Comparison of ENCODE assay signal across 8 cellular contexts in the genomic region with DNA sequence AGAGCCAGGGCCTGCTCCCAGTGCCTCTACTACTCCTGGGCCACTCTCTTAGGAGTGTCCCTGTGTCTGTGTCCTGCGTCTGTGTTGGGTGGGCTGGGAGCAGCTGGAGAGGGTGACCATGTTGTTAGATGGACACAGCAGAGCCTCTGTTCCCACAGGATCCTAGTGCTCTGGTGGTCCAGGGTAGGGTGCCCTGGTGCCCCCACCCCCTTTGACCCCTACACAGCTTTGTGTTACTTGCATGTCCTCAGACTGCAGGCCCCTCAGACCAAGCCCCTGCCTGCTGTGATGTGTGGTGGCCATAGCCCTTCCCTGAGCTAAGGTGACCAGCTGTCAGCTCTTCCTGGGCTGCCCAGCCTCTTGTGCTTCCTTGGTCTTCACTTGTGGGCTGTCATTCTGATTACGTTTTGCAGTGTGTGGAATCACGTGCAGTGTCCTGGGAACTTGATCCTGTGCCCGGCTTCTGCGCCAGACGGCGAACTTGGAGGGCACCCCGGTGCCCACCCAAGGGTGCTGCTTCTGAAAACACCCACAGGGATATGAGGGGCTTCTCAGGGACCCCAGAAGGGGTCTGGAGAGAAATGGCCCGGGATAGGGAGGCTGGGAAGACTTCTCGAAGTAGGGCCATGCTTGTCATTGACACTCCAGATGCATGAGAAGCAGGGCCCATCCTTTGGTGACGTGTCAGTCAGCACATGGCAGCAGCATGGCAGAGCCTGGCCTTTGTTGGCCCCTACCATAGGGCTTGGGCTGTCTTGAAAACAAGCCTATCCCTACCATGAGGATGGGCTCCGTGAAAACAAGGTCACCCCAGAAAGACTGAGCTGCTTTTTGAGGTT. TPM values are rescaled to one million over a fixed set of nuclear protein-coding genes. Genes with fewer than 3 reads are reported as not detected.
DNase-seq lines count a peak whose midpoint lies in the region; ATAC-seq lines count a peak whose summit lies in the region.
"Had no signal": no experiment of that assay in that cellular context is flagged by ENCODE, and none has a peak within 500 bp of the region (broad histone marks: within the 10 kb centered on the region; RNA-seq: fewer than 3 reads in every experiment).

No MANE protein-coding gene starts in this region.

- H3K36me3 ChIP-seq in HUES64 (ENCODE audit: insufficient read depth, low read length) = no peaks in the 10 kb centered on the region

- peak overlapping the region; percentile 90 for H3K4me3 Mint-ChIP-seq in activated naive CD8-positive, alpha-beta T cell
- peak overlapping the region; percentile 89 to 94 (median 90) for H3K4me3 Mint-ChIP-seq in immature natural killer cell
- H3K4me3 Mint-ChIP-seq in stimulated activated naive CD8-positive, alpha-beta T cell treated with anti-CD3 and anti-CD28 coated beads, Interleukin-15, amount 100 ng/mL, for 72 hours = peak overlapping the region; percentile 95 to 97

- no peak overlapping the region for H3K9ac ChIP-seq in HUES64 (ENCODE audit: low read depth, low read length)

- H3K36me3 Mint-ChIP-seq in activated naive CD8-positive, alpha-beta T cell = no peaks in the 10 kb centered on the region
- peaks cover 0 to 3% (median 0%) of the 10 kb centered on the region in 3 donors for H3K36me3 Mint-ChIP-seq in immature natural killer cell

- no peak for DNase-seq in immature natural killer cell
- DNase-seq in stimulated activated naive CD8-positive, alpha-beta T cell treated with anti-CD3 and anti-CD28 coated beads, Interleukin-15, amount 100 ng/mL, for 72 hours = no peak
- DNase-seq in occipital lobe (lab: John Stamatoyannopoulos, UW) = no peak
- DNase-seq in DMS 273 treated with DMSO at 0.1 percent for 48 hours (lab: John Stamatoyannopoulos, UW) = no peak
- DNase-seq in NCI-H1092 (lab: John Stamatoyannopoulos, UW) = no peak
- DNase-seq: effector CD4-positive, alpha-beta T cell had no signal

- no peak overlapping the region for H3K27ac ChIP-seq in HUES64 (ENCODE audit: low read depth, low read length)

- H3K27ac Mint-ChIP-seq in activated naive CD8-positive, alpha-beta T cell = peak overlapping the region; percentile 72
- H3K27ac Mint-ChIP-seq in immature natural killer cell = peak overlapping the region; percentile 84 to 94 (median 88)
- H3K27ac Mint-ChIP-seq in stimulated activated naive CD8-positive, alpha-beta T cell treated with anti-CD3 and anti-CD28 coated beads, Interleukin-15, amount 100 ng/mL, for 72 hours = no peak overlapping the region

- ATAC-seq in stimulated activated naive CD8-positive, alpha-beta T cell treated with anti-CD3 and anti-CD28 coated beads, Interleukin-15, amount 100 ng/mL, for 72 hours = no peak

- peak overlapping the region; percentile 86; the same call in 1 of the 2 replicates for H3K4me3 ChIP-seq in HUES64 (ENCODE audit: low read length)

- H3K4me1 Mint-ChIP-seq in activated naive CD8-positive, alpha-beta T cell (ENCODE audit: low read depth) = peaks cover 30% of the 10 kb centered on the region
- peaks cover 51 to 52% of the 10 kb centered on the region in 2 donors for H3K4me1 Mint-ChIP-seq in immature natural killer cell
- peaks cover 65% of the 10 kb centered on the region for H3K4me1 Mint-ChIP-seq in stimulated activated naive CD8-positive, alpha-beta T cell treated with anti-CD3 and anti-CD28 coated beads, Interleukin-15, amount 100 ng/mL, for 72 hours

- no peaks in the 10 kb centered on the region for H3K9me3 ChIP-seq in HUES64 (ENCODE audit: insufficient read depth, low read depth, low read length)

- H3K4me1 ChIP-seq in HUES64 (ENCODE audit: insufficient read depth, low read length) = no peaks in the 10 kb centered on the region

- H3K9me3 Mint-ChIP-seq in activated naive CD8-positive, alpha-beta T cell (ENCODE audit: low read depth) = no peaks in the 10 kb centered on the region
- no peaks in the 10 kb centered on the region for H3K9me3 Mint-ChIP-seq in immature natural killer cell
- H3K9me3 Mint-ChIP-seq in stimulated activated naive CD8-positive, alpha-beta T cell treated with anti-CD3 and anti-CD28 coated beads, Interleukin-15, amount 100 ng/mL, for 72 hours = no peaks in the 10 kb centered on the region

- no peaks in the 10 kb centered on the region for H3K27me3 Mint-ChIP-seq in activated naive CD8-positive, alpha-beta T cell
- peaks cover 0 to 15% (median 4%) of the 10 kb centered on the region in 3 donors for H3K27me3 Mint-ChIP-seq in immature natural killer cell (ENCODE audit: low read depth in 3 of 3)
- peaks cover 18% of the 10 kb centered on the region for H3K27me3 Mint-ChIP-seq in stimulated activated naive CD8-positive, alpha-beta T cell treated with anti-CD3 and anti-CD28 coated beads, Interleukin-15, amount 100 ng/mL, for 72 hours

- H3K27me3 ChIP-seq in HUES64 (ENCODE audit: insufficient read depth, low read length) = peaks cover 35% of the 10 kb centered on the region

- 93% methylated on average over 12 of the region's 12 CpGs for WGBS in HUES64

RNA-seq across cellular contexts. Expression of gene TANGO2, which starts 1.5 kb away (rescaled TPM):
- 7.2 TPM for polyA plus RNA-seq in HUES64 (2013, experiment 1 of 2)
- 6.3 TPM for polyA plus RNA-seq in HUES64 (2013, experiment 2 of 2)
- polyA plus RNA-seq in immature natural killer cell = 10 to 100 TPM; 43.3 to 68.6 (median 56.6) TPM
- total RNA-seq in occipital lobe = 15.9 TPM

RNA-seq across cellular contexts. Expression of gene ARVCF, which starts 5.8 kb away (rescaled TPM):
- 34.8 TPM for polyA plus RNA-seq in HUES64 (2013, experiment 1 of 2)
- 33.9 TPM for polyA plus RNA-seq in HUES64 (2013, experiment 2 of 2)
- 10 to 100 TPM in 1 of 3 donors, 1 to 10 TPM in 2; 5.3 to 15.9 (median 5.3) TPM for polyA plus RNA-seq in immature natural killer cell
- total RNA-seq in occipital lobe = 47.3 TPM

RNA-seq across cellular contexts. Expression of gene DGCR8, which starts 57.6 kb away (rescaled TPM):
- 27.2 TPM for polyA plus RNA-seq in HUES64 (2013, experiment 1 of 2)
- polyA plus RNA-seq in HUES64 (2013, experiment 2 of 2) = 25.4 TPM
- polyA plus RNA-seq in immature natural killer cell = 1 to 10 TPM in 2 of 3 donors, under 1 TPM in 1; 0.83 to 5.4 (median 1.4) TPM
- total RNA-seq in occipital lobe = 37.0 TPM

Comparison
In these comparisons a context has a peak if more than half of its experiments do, and no peak if none do; other contexts are left out.
1. H3K27ac Mint-ChIP-seq: peak in activated naive CD8-positive, alpha-beta T cell (single experiment) and immature natural killer cell (6 of 6); none in stimulated activated naive CD8-positive, alpha-beta T cell treated with anti-CD3 and anti-CD28 coated beads, Interleukin-15, amount 100 ng/mL, for 72 hours (0 of 2).
2. Peak in every context shown above with its lines, with median percentiles within 50 percentile points of each other: H3K4me3 Mint-ChIP-seq.